ENCODE assay signal across 8 cellular contexts in the genomic region with DNA sequence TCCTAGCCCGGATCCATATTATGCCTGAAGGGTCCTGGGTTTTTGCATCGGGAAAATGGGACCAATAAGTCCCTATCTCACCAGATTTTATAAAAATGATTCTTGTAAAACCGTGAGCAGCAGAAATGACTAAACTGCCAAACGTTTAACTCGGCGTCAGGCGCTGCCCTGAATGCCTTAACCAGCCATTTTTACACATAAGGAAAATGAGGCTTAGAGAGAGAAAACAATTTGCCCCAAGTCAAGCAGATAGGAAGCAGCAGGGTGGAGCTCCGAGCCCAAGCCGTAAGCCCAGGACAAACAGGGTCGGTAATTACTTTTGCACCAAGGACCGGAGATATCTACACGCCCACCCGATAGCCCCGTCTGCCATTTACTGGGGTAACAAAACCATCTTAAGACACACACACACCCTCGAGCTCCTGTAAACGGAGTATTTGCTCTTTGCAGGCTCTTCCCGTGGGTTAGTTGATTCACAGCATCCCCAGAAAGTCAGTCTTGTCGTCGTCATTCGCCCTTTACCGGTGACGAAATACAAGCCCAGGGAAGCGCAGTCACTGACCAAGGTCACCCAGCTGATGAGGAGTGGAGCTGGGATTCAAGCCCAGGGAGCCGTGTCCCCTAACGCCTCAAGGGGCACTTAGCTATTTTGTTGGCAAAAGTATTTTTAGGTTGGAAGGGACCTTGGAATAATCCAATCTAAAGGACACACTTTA. TPM values are rescaled to one million over a fixed set of nuclear protein-coding genes. Genes with fewer than 3 reads are reported as not detected.
A peak's percentile ranks its signal among the peaks of the same experiment; 100 is the strongest.
DNase-seq lines count a peak whose midpoint lies in the region; ATAC-seq and TF ChIP-seq lines count a peak whose summit lies in the region.

No MANE protein-coding gene starts in this region.

- H3K36me3 ChIP-seq in GM23248 (ENCODE audit: low read depth) (0 out of 2 replicates have a peak, but pooled peaks cover 6% of the 10 kb centered on the region), neural cell (ENCODE audit: insufficient read depth, low read length) (no peaks in the 10 kb centered on the region)

- 1 to 2% methylated on average over 25 of the region's 25 CpGs for WGBS in GM23248 (ENCODE audit: low coverage in 1 of 2, low lambda C conversion rate in 2 of 2, missing lambda C conversion rate in 2 of 2), 2 experiments

- H3K4me2 ChIP-seq in GM23248 (ENCODE audit: unreplicated experiment) (peak overlapping the region; percentile 87), neural cell (ENCODE audit: low read length) (peak overlapping the region; percentile 47)

- H3K79me2 ChIP-seq in GM23248 (ENCODE audit: insufficient read depth) (peaks cover 43% of the 10 kb centered on the region), neural cell (replicated peaks; ENCODE audit: insufficient read depth, low read length) (peaks cover 13% of the 10 kb centered on the region)

- no peaks in the 10 kb centered on the region for H3K9me3 ChIP-seq in GM23248 (ENCODE audit: low read depth)
- no peaks in the 10 kb centered on the region for H3K9me3 ChIP-seq in neural cell (ENCODE audit: low read length)

- peak overlapping the region; percentile 78 for H2AFZ ChIP-seq in GM23248
- peak overlapping the region; percentile 60 for H2AFZ ChIP-seq in neural cell (ENCODE audit: low read depth, low read length)

- H3K27me3 ChIP-seq in GM23248 (replicated peaks; ENCODE audit: insufficient read depth) (no peaks in the 10 kb centered on the region), neural cell (ENCODE audit: insufficient read depth, low read depth, low read length) (no peaks in the 10 kb centered on the region)

- no peak for TF ChIP-seq RAD21 in neural cell (conservative IDR thresholded peaks at IDR 0.05)

- H3K9ac ChIP-seq in GM23248: peak overlapping the region; percentile 98
- peak overlapping the region; percentile 87 for H3K9ac ChIP-seq in neural cell (ENCODE audit: low read length)

- no peak for TF ChIP-seq EP300 in neural cell (conservative IDR thresholded peaks at IDR 0.05; ENCODE audit: poor library complexity, severe bottlenecking)

- no peaks in the 10 kb centered on the region for H3K9me2 ChIP-seq in GM23248 (ENCODE audit: insufficient read depth)
- no peaks in the 10 kb centered on the region for H3K9me2 ChIP-seq in neural cell (ENCODE audit: insufficient read depth, low read length)

- TF ChIP-seq CTCF in AG09309 (IDR thresholded peaks at IDR 0.05; ENCODE audit: control insufficient read depth, insufficient read depth, low read depth, low read length, missing control alignments): no peak
- no peak for TF ChIP-seq CTCF in epithelial cell of esophagus (IDR thresholded peaks at IDR 0.05; ENCODE audit: insufficient read depth, low read depth, low read length, missing control alignments)
- no peak for TF ChIP-seq CTCF in neural cell (IDR thresholded peaks at IDR 0.05; ENCODE audit: poor library complexity, severe bottlenecking)

- peak; percentile 16 for DNase-seq in AG09309 (ENCODE audit: low read depth)
- DNase-seq in GM23248: peak; percentile 85
- peak; percentile 13 for DNase-seq in SW480 (ENCODE audit: low spot score)
- peak; percentile 32 for DNase-seq in epithelial cell of esophagus (ENCODE audit: low read depth)
- no peak for DNase-seq in Ammon's horn (ENCODE audit: low spot score)
- DNase-seq in DMS153 (lab: John Stamatoyannopoulos, UW): no peak

- H4K20me1 ChIP-seq in GM23248 (ENCODE audit: insufficient read depth): no peaks in the 10 kb centered on the region
- no peaks in the 10 kb centered on the region for H4K20me1 ChIP-seq in neural cell (ENCODE audit: insufficient read depth)

- peaks cover 5% of the 10 kb centered on the region; the same call in 1 of the 2 replicates for H3K4me1 ChIP-seq in GM23248 (ENCODE audit: insufficient read depth)

- in situ Hi-C loops in GM23248 (cut with MboI): no loop called here

- peaks cover 5% of the 10 kb centered on the region; the same call in 1 of the 2 replicates for H3F3A ChIP-seq in GM23248 (ENCODE audit: insufficient read depth)
- H3F3A ChIP-seq in neural cell (ENCODE audit: insufficient read depth, low read length, poor library complexity, severe bottlenecking): no peaks in the 10 kb centered on the region

- H3K4me3 ChIP-seq in AG09309 (ENCODE audit: control insufficient read depth, low read depth, low read length) (peak overlapping the region; percentile 82), GM23248 (peak overlapping the region; percentile 98), epithelial cell of esophagus (ENCODE audit: low read length) (peak overlapping the region; percentile 95), neural cell (ENCODE audit: low read length) (peak overlapping the region; percentile 80)

- H3K27ac ChIP-seq in GM23248: peak overlapping the region; percentile 85
- H3K27ac ChIP-seq in neural cell (ENCODE audit: low read length): peak overlapping the region; percentile 82

- no peak for ATAC-seq in GM18909 (IDR thresholded peaks at IDR 0.05; ENCODE audit: poor library complexity, unreplicated experiment)

TF ChIP-seq in neural cell, 6 proteins besides CTCF, POLR2A, EP300 and RAD21:
- TF ChIP-seq TAF1 (IDR thresholded peaks at IDR 0.05; ENCODE audit: low read depth) (no peak), POLR2AphosphoS5 (IDR thresholded peaks at IDR 0.05) (no peak), EZH2 (IDR thresholded peaks at IDR 0.05; ENCODE audit: borderline replicate concordance, insufficient read depth, low read length, poor library complexity, severe bottlenecking) (no peak), MXI1 (conservative IDR thresholded peaks at IDR 0.05; ENCODE audit: poor library complexity, severe bottlenecking) (peak; percentile 47)
- TF ChIP-seq, protein P1, sequence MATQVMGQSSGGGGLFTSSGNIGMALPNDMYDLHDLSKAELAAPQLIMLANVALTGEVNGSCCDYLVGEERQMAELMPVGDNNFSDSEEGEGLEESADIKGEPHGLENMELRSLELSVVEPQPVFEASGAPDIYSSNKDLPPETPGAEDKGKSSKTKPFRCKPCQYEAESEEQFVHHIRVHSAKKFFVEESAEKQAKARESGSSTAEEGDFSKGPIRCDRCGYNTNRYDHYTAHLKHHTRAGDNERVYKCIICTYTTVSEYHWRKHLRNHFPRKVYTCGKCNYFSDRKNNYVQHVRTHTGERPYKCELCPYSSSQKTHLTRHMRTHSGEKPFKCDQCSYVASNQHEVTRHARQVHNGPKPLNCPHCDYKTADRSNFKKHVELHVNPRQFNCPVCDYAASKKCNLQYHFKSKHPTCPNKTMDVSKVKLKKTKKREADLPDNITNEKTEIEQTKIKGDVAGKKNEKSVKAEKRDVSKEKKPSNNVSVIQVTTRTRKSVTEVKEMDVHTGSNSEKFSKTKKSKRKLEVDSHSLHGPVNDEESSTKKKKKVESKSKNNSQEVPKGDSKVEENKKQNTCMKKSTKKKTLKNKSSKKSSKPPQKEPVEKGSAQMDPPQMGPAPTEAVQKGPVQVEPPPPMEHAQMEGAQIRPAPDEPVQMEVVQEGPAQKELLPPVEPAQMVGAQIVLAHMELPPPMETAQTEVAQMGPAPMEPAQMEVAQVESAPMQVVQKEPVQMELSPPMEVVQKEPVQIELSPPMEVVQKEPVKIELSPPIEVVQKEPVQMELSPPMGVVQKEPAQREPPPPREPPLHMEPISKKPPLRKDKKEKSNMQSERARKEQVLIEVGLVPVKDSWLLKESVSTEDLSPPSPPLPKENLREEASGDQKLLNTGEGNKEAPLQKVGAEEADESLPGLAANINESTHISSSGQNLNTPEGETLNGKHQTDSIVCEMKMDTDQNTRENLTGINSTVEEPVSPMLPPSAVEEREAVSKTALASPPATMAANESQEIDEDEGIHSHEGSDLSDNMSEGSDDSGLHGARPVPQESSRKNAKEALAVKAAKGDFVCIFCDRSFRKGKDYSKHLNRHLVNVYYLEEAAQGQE (IDR thresholded peaks at IDR 0.05; ENCODE audit: borderline replicate concordance): no peak

RNA-seq across cellular contexts. Expression of a gene that starts 16.0 kb away (rescaled TPM):
- total RNA-seq in GM23248 (2014; rRNA removed; shearing (Covaris generic)): 39.7 and 60.6 TPM in 2 replicates
- polyA plus RNA-seq in GM23248 (2016; fragmentation: Nextera tagmentation; extraction: Ambion mirVana) (14.3 and 16.5 TPM in 2 replicates), neural cell (70.5 and 71.2 TPM in 2 replicates)
- 26.5 and 29.1 TPM in 2 replicates for polyA minus RNA-seq in neural cell

RNA-seq across cellular contexts. Expression of a gene that starts 25.9 kb away (rescaled TPM):
- total RNA-seq in GM23248 (2014; rRNA removed; shearing (Covaris generic)): 115 and 122 TPM in 2 replicates
- polyA plus RNA-seq in GM23248 (2016; fragmentation: Nextera tagmentation; extraction: Ambion mirVana) (309 TPM in 2 replicates), neural cell (104 and 134 TPM in 2 replicates)
- 23.1 and 24.9 TPM in 2 replicates for polyA minus RNA-seq in neural cell

RNA-seq across cellular contexts. Expression of a gene that starts 46.9 kb away (rescaled TPM):
- total RNA-seq in GM23248 (2014; rRNA removed; shearing (Covaris generic)): 2.9 and 3.0 TPM in 2 replicates
- polyA plus RNA-seq in GM23248 (2016; fragmentation: Nextera tagmentation; extraction: Ambion mirVana) (0.35 and 0.81 TPM in 2 replicates), neural cell (4.7 and 6.1 TPM in 2 replicates)
- 25.7 and 26.8 TPM in 2 replicates for polyA minus RNA-seq in neural cell

Comparison
In these comparisons a context has a peak if more than half of its experiments do, and no peak if none do; other contexts are left out.
1. DNase-seq: peak in AG09309 (single experiment), GM23248 (single experiment), SW480 (single experiment) and epithelial cell of esophagus (single experiment); none in Ammon's horn (single experiment) and DMS153 (single experiment).
2. Peak in every context shown above with its lines, with median percentiles within 50 percentile points of each other: H3K4me3 ChIP-seq.